ENCODE assay signal across 28 cellular contexts in genomic region chr9:90069107-90069506, GRCh38.
"Had no signal": no experiment of that assay in that cellular context is flagged by ENCODE, and none has a peak within 500 bp of the region (broad histone marks: within the 10 kb centered on the region; RNA-seq: fewer than 3 reads in every experiment).

No MANE protein-coding gene starts in this region.

- H3K27me3 ChIP-seq: ovary, suprapubic skin, upper lobe of right lung had no signal

- H3K9me3 ChIP-seq: ovary, prostate gland, suprapubic skin, thoracic aorta, tibial artery, upper lobe of right lung had no signal

- H3K4me3 Mint-ChIP-seq: mesothelial cell of epicardium; naive thymus-derived CD4-positive, alpha-beta T cell; natural killer cell treated with Interleukin-12 subunit alpha and Interleukin-12 subunit beta and Interleukin-15 and Interleukin-18, amount 100 ng/mL, for 72 hours; stimulated activated effector memory CD8-positive, alpha-beta T cell treated with anti-CD3 and anti-CD28 coated beads, Interleukin-12 subunit alpha, Interleukin-12 subunit beta, amount 100 ng/mL, for 72 hours; stimulated activated naive CD8-positive, alpha-beta T cell treated with anti-CD3 and anti-CD28 coated beads, Interleukin-15, Interleukin-2, amounts not matched to agents 100 ng/mL and 50 ng/mL, for 24 hours had no signal

- H3K27ac Mint-ChIP-seq: mesothelial cell of epicardium; naive thymus-derived CD4-positive, alpha-beta T cell; natural killer cell treated with Interleukin-12 subunit alpha and Interleukin-12 subunit beta and Interleukin-15 and Interleukin-18, amount 100 ng/mL, for 72 hours; stimulated activated effector memory CD8-positive, alpha-beta T cell treated with anti-CD3 and anti-CD28 coated beads, Interleukin-12 subunit alpha, Interleukin-12 subunit beta, amount 100 ng/mL, for 72 hours; stimulated activated naive CD8-positive, alpha-beta T cell treated with anti-CD3 and anti-CD28 coated beads, Interleukin-15, Interleukin-2, amounts not matched to agents 100 ng/mL and 50 ng/mL, for 24 hours had no signal

- DNase-seq: hippocampal formation; kidney glomerular epithelial cell; left cardiac atrium; mesendoderm; naive thymus-derived CD4-positive, alpha-beta T cell; ovary; posterior cingulate gyrus; retina; right cardiac atrium; stimulated activated CD4-positive, alpha-beta T cell treated with anti-CD3 and anti-CD28 coated beads, Interleukin-12 subunit alpha, Interleukin-12 subunit beta, amount 100 ng/mL, for 4 hours; stimulated activated CD4-positive, alpha-beta T cell treated with anti-CD3 and anti-CD28 coated beads, Interleukin-15, amount 100 ng/mL, for 24 hours; stimulated activated CD4-positive, alpha-beta T cell treated with anti-CD3 and anti-CD28 coated beads, Interleukin-2, amount 100 ng/mL, for 24 hours; stimulated activated CD4-positive, alpha-beta T cell treated with anti-CD3 and anti-CD28 coated beads, Interleukin-4, amount 100 ng/mL, for 24 hours; stimulated activated naive CD4-positive, alpha-beta T cell; tibial artery; trophoblast cell; upper lobe of right lung had no signal

- H3K27ac ChIP-seq: ovary, prostate gland, skin epidermis, suprapubic skin, thoracic aorta, tibial artery, upper lobe of right lung had no signal

- H3K9me3 Mint-ChIP-seq: mesothelial cell of epicardium; naive thymus-derived CD4-positive, alpha-beta T cell; natural killer cell treated with Interleukin-12 subunit alpha and Interleukin-12 subunit beta and Interleukin-15 and Interleukin-18, amount 100 ng/mL, for 72 hours; stimulated activated effector memory CD8-positive, alpha-beta T cell treated with anti-CD3 and anti-CD28 coated beads, Interleukin-12 subunit alpha, Interleukin-12 subunit beta, amount 100 ng/mL, for 72 hours; stimulated activated naive CD8-positive, alpha-beta T cell treated with anti-CD3 and anti-CD28 coated beads, Interleukin-15, Interleukin-2, amounts not matched to agents 100 ng/mL and 50 ng/mL, for 24 hours had no signal

- ATAC-seq: left cardiac atrium; left lobe of liver; naive thymus-derived CD4-positive, alpha-beta T cell; natural killer cell treated with Interleukin-12 subunit alpha and Interleukin-12 subunit beta and Interleukin-15 and Interleukin-18, amount 100 ng/mL, for 72 hours; right cardiac atrium; sciatic nerve; stimulated activated effector memory CD8-positive, alpha-beta T cell treated with anti-CD3 and anti-CD28 coated beads, Interleukin-12 subunit alpha, Interleukin-12 subunit beta, amount 100 ng/mL, for 72 hours; upper lobe of right lung had no signal

- H3K36me3 ChIP-seq: ovary, prostate gland, suprapubic skin, thoracic aorta, tibial artery, upper lobe of right lung had no signal

- H3K4me3 ChIP-seq: lung, ovary, prostate gland, skin epidermis, suprapubic skin, thoracic aorta, tibial artery, upper lobe of right lung had no signal

- H3K4me1 ChIP-seq: prostate gland, suprapubic skin, tibial artery, upper lobe of right lung had no signal

- H3K4me1 Mint-ChIP-seq: mesothelial cell of epicardium; naive thymus-derived CD4-positive, alpha-beta T cell; stimulated activated effector memory CD8-positive, alpha-beta T cell treated with anti-CD3 and anti-CD28 coated beads, Interleukin-12 subunit alpha, Interleukin-12 subunit beta, amount 100 ng/mL, for 72 hours had no signal

- H3K36me3 Mint-ChIP-seq: mesothelial cell of epicardium; naive thymus-derived CD4-positive, alpha-beta T cell; natural killer cell treated with Interleukin-12 subunit alpha and Interleukin-12 subunit beta and Interleukin-15 and Interleukin-18, amount 100 ng/mL, for 72 hours; stimulated activated effector memory CD8-positive, alpha-beta T cell treated with anti-CD3 and anti-CD28 coated beads, Interleukin-12 subunit alpha, Interleukin-12 subunit beta, amount 100 ng/mL, for 72 hours had no signal
